Comparison of ENCODE assay signal across 17 cellular contexts in genomic region chr13:110349239-110349638, GRCh38. TPM values are rescaled to one million over a fixed set of nuclear protein-coding genes. Genes with fewer than 3 reads are reported as not detected.
DNase-seq lines count a peak whose midpoint lies in the region; ATAC-seq and TF ChIP-seq lines count a peak whose summit lies in the region.
"Had no signal": no experiment of that assay in that cellular context is flagged by ENCODE, and none has a peak within 500 bp of the region (broad histone marks: within the 10 kb centered on the region; RNA-seq: fewer than 3 reads in every experiment).

No MANE protein-coding gene starts in this region.

- H3K4me1 Mint-ChIP-seq in CD4-positive, alpha-beta T cell (ENCODE audit: low read depth): no peaks in the 10 kb centered on the region
- H3K4me1 Mint-ChIP-seq: activated CD4-positive, alpha-beta T cell treated with anti-CD3 and anti-CD28 coated beads, Interleukin-2, amount 10 ng/mL, durations not matched to agents 24 days and 14 days; CD4-positive, CD25-positive, alpha-beta regulatory T cell; stimulated activated memory B cell treated with anti-CD40 and anti-IgM and Interleukin-4, amounts not matched to agents 10 μg/mL and 1 μg/mL and 100 μg/mL, for 72 hours; T-cell had no signal

- CTCF ChIA-PET in CD4-positive, alpha-beta T cell (lab: Charles Lee): no interaction called here

- H3K36me3 Mint-ChIP-seq in CD4-positive, alpha-beta T cell (ENCODE audit: low read depth): no peaks in the 10 kb centered on the region
- H3K36me3 Mint-ChIP-seq: CD4-positive, CD25-positive, alpha-beta regulatory T cell; stimulated activated memory B cell treated with anti-CD40 and anti-IgM and Interleukin-4, amounts not matched to agents 10 μg/mL and 1 μg/mL and 100 μg/mL, for 72 hours; T-cell had no signal

- H3K79me2 ChIP-seq in ACC112 (ENCODE audit: control insufficient read depth, insufficient read depth, low read length, unreplicated experiment): peaks cover 55% of the 10 kb centered on the region

- 75 to 80% methylated on average over 5 of the region's 5 CpGs for WGBS in tibial nerve, 2 donors

- H3K9me3 Mint-ChIP-seq in CD4-positive, alpha-beta T cell: no peaks in the 10 kb centered on the region
- H3K9me3 Mint-ChIP-seq: activated CD4-positive, alpha-beta T cell treated with anti-CD3 and anti-CD28 coated beads, Interleukin-2, amount 10 ng/mL, durations not matched to agents 24 days and 14 days; stimulated activated memory B cell treated with anti-CD40 and anti-IgM and Interleukin-4, amounts not matched to agents 10 μg/mL and 1 μg/mL and 100 μg/mL, for 72 hours had no signal

- H3K27me3 ChIP-seq in ACC112 (ENCODE audit: insufficient read depth, low read length) (no peaks in the 10 kb centered on the region), RWPE2 (ENCODE audit: insufficient read depth, poor library complexity, severe bottlenecking) (no peaks in the 10 kb centered on the region), skeletal muscle satellite cell (ENCODE audit: control insufficient read depth, insufficient read depth, low read length) (no peaks in the 10 kb centered on the region), tibial nerve (no peaks in the 10 kb centered on the region)
- H3K27me3 ChIP-seq in CD4-positive, alpha-beta T cell (ENCODE audit: control insufficient read depth, insufficient read depth, low read length): no peaks in the 10 kb centered on the region

- no peak for TF ChIP-seq EP300 in tibial nerve (IDR thresholded peaks at IDR 0.05)

- no peak overlapping the region for H2AFZ ChIP-seq in ACC112 (ENCODE audit: low read length, unreplicated experiment)

- no peak overlapping the region for H3K4me3 Mint-ChIP-seq in CD4-positive, alpha-beta T cell
- H3K4me3 Mint-ChIP-seq: activated CD4-positive, alpha-beta T cell treated with anti-CD3 and anti-CD28 coated beads, Interleukin-2, amount 10 ng/mL, durations not matched to agents 24 days and 14 days; CD4-positive, CD25-positive, alpha-beta regulatory T cell; stimulated activated memory B cell treated with anti-CD40 and anti-IgM and Interleukin-4, amounts not matched to agents 10 μg/mL and 1 μg/mL and 100 μg/mL, for 72 hours; T-cell had no signal

- H3K9ac ChIP-seq in skeletal muscle satellite cell (ENCODE audit: low read depth, low read length): peak overlapping the region; percentile 64

- peaks cover 14% of the 10 kb centered on the region for H3K27me3 Mint-ChIP-seq in CD4-positive, alpha-beta T cell

- H3K27ac ChIP-seq in ACC112 (ENCODE audit: low read depth, low read length): peak overlapping the region; percentile 93; the same call in 1 of the 2 replicates
- H3K27ac ChIP-seq in RWPE2 (ENCODE audit: poor library complexity, severe bottlenecking): peak overlapping the region; percentile 99
- H3K27ac ChIP-seq in CD4-positive, alpha-beta T cell (ENCODE audit: low read depth, low read length): no peak overlapping the region
- peak overlapping the region in 2 of 4 donors; percentile 45 to 50 for H3K27ac ChIP-seq in tibial nerve

- no peak overlapping the region for H3K27ac Mint-ChIP-seq in CD4-positive, alpha-beta T cell
- H3K27ac Mint-ChIP-seq: activated CD4-positive, alpha-beta T cell treated with anti-CD3 and anti-CD28 coated beads, Interleukin-2, amount 10 ng/mL, durations not matched to agents 24 days and 14 days; CD4-positive, CD25-positive, alpha-beta regulatory T cell; stimulated activated memory B cell treated with anti-CD40 and anti-IgM and Interleukin-4, amounts not matched to agents 10 μg/mL and 1 μg/mL and 100 μg/mL, for 72 hours; T-cell had no signal

- no peak for TF ChIP-seq POLR2A in tibial nerve (IDR thresholded peaks at IDR 0.05)

- no peak for TF ChIP-seq CTCF in RWPE2 (IDR thresholded peaks at IDR 0.05; ENCODE audit: poor library complexity, severe bottlenecking)
- TF ChIP-seq CTCF in CD4-positive, alpha-beta T cell (IDR thresholded peaks at IDR 0.05): no peak
- TF ChIP-seq CTCF in tibial nerve (IDR thresholded peaks at IDR 0.05): no peak

- intact Hi-C loops in left ventricle myocardium superior (cut with micrococcal nuclease): no loop called here
- intact Hi-C loops in CD4-positive, alpha-beta T cell (cut with DNase I, micrococcal nuclease): no loop called here

- DNase-seq in RWPE2 (ENCODE audit: low spot score) (no peak), left ventricle myocardium superior (no peak), tibial nerve (ENCODE audit: low spot score in 2 of 2) (no peak)
- DNase-seq in CD4-positive, alpha-beta T cell: no peak
- DNase-seq: activated CD4-positive, alpha-beta T cell treated with anti-CD3 and anti-CD28 coated beads, Interleukin-2, amount 10 ng/mL, durations not matched to agents 24 days and 14 days; CD4-positive, CD25-positive, alpha-beta regulatory T cell; central memory CD4-positive, alpha-beta T cell; erythroblast; NCI-H1436 treated with DMSO at 0.1 percent for 48 hours; NK-92 treated with Interleukin-12 subunit alpha and Interleukin-12 subunit beta, amount 100 ng/mL, for 24 hours; T-cell had no signal

- H3K4me1 ChIP-seq in ACC112 (ENCODE audit: control insufficient read depth, insufficient read depth, low read length, unreplicated experiment) (peaks cover 36% of the 10 kb centered on the region), RWPE2 (ENCODE audit: insufficient read depth, poor library complexity, severe bottlenecking) (peaks cover 38% of the 10 kb centered on the region), skeletal muscle satellite cell (ENCODE audit: control insufficient read depth, insufficient read depth, low read length) (peaks cover 35% of the 10 kb centered on the region), tibial nerve (peaks cover 0 to 92% (median 22%) of the 10 kb centered on the region in 4 donors)

- POLR2A ChIA-PET in CD4-positive, alpha-beta T cell (lab: Charles Lee): no interaction called here

- H3K36me3 ChIP-seq in ACC112 (ENCODE audit: insufficient read depth, low read length): 0 out of 2 replicates have a peak, but pooled peaks cover 4% of the 10 kb centered on the region
- no peaks in the 10 kb centered on the region for H3K36me3 ChIP-seq in RWPE2 (ENCODE audit: low read depth)
- no peaks in the 10 kb centered on the region for H3K36me3 ChIP-seq in skeletal muscle satellite cell (ENCODE audit: insufficient read depth, low read length)
- no peaks in the 10 kb centered on the region for H3K36me3 ChIP-seq in tibial nerve

- no peak overlapping the region for H3K4me2 ChIP-seq in skeletal muscle satellite cell (ENCODE audit: low read length)

- H3K9me3 ChIP-seq in RWPE2 (ENCODE audit: severe bottlenecking) (no peaks in the 10 kb centered on the region), skeletal muscle satellite cell (replicated peaks; ENCODE audit: low read length) (no peaks in the 10 kb centered on the region), tibial nerve (no peaks in the 10 kb centered on the region)
- no peaks in the 10 kb centered on the region for H3K9me3 ChIP-seq in CD4-positive, alpha-beta T cell (ENCODE audit: control insufficient read depth, low read length)

- H3K4me3 ChIP-seq in ACC112 (ENCODE audit: low read depth, low read length) (no peak overlapping the region), RWPE2 (ENCODE audit: severe bottlenecking) (no peak overlapping the region), skeletal muscle satellite cell (ENCODE audit: low read length) (no peak overlapping the region), tibial nerve (no peak overlapping the region)

- no peak for ATAC-seq in RWPE2 (ENCODE audit: low read depth)
- peak; percentile 27 for ATAC-seq in left ventricle myocardium superior
- no peak for ATAC-seq in CD4-positive, alpha-beta T cell (ENCODE audit: poor library complexity)
- ATAC-seq in GM19035 (IDR thresholded peaks at IDR 0.05; ENCODE audit: unreplicated experiment): no peak
- no peak for ATAC-seq in HG02798 (IDR thresholded peaks at IDR 0.05; ENCODE audit: poor library complexity, unreplicated experiment)
- ATAC-seq: left lobe of liver; stimulated activated memory B cell treated with anti-CD40 and anti-IgM and Interleukin-4, amounts not matched to agents 10 μg/mL and 1 μg/mL and 100 μg/mL, for 72 hours; T-cell had no signal

RNA-seq across cellular contexts. Expression of gene COL4A2, which starts 42.2 kb away (rescaled TPM):
- 126 TPM for total RNA-seq in left ventricle myocardium superior
- 75.5 and 113 TPM in 2 replicates for total RNA-seq in skeletal muscle satellite cell (2012; rRNA removed)
- total RNA-seq in CD4-positive, alpha-beta T cell: not detected
- 100 to 1,000 TPM; 576 to 821 (median 658) TPM for total RNA-seq in tibial nerve
- total RNA-seq: activated CD4-positive, alpha-beta T cell treated with anti-CD3 and anti-CD28 coated beads, Interleukin-2, amount 10 ng/mL, durations not matched to agents 24 days and 14 days; CD4-positive, CD25-positive, alpha-beta regulatory T cell had no signal

RNA-seq across cellular contexts. Expression of gene COL4A1, which starts 42.3 kb away (rescaled TPM):
- total RNA-seq in left ventricle myocardium superior (119 TPM), tibial nerve (100 to 1,000 TPM; 385 to 583 (median 526) TPM)
- 112 and 149 TPM in 2 replicates for total RNA-seq in skeletal muscle satellite cell (2012; rRNA removed)
- total RNA-seq in CD4-positive, alpha-beta T cell: under 1 TPM; 0.08 to 0.16 TPM
- total RNA-seq: activated CD4-positive, alpha-beta T cell treated with anti-CD3 and anti-CD28 coated beads, Interleukin-2, amount 10 ng/mL, durations not matched to agents 24 days and 14 days; CD4-positive, CD25-positive, alpha-beta regulatory T cell had no signal

Comparison
In these comparisons a context has a peak if more than half of its experiments do, and no peak if none do; other contexts are left out.
1. RNA of gene COL4A2, which starts 42.2 kb away (total RNA-seq): 576 to 821 TPM in tibial nerve and 126 TPM in left ventricle myocardium superior (single experiment); not detected in CD4-positive, alpha-beta T cell; every median in the first group is over 100 times any median in the second.
2. RNA of gene COL4A1, which starts 42.3 kb away (total RNA-seq): 385 to 583 TPM in tibial nerve and 119 TPM in left ventricle myocardium superior (single experiment); 0.08 to 0.16 TPM in CD4-positive, alpha-beta T cell; every median in the first group is over 100 times any median in the second.